ENCODE assay signal across 8 cellular contexts in the genomic region with DNA sequence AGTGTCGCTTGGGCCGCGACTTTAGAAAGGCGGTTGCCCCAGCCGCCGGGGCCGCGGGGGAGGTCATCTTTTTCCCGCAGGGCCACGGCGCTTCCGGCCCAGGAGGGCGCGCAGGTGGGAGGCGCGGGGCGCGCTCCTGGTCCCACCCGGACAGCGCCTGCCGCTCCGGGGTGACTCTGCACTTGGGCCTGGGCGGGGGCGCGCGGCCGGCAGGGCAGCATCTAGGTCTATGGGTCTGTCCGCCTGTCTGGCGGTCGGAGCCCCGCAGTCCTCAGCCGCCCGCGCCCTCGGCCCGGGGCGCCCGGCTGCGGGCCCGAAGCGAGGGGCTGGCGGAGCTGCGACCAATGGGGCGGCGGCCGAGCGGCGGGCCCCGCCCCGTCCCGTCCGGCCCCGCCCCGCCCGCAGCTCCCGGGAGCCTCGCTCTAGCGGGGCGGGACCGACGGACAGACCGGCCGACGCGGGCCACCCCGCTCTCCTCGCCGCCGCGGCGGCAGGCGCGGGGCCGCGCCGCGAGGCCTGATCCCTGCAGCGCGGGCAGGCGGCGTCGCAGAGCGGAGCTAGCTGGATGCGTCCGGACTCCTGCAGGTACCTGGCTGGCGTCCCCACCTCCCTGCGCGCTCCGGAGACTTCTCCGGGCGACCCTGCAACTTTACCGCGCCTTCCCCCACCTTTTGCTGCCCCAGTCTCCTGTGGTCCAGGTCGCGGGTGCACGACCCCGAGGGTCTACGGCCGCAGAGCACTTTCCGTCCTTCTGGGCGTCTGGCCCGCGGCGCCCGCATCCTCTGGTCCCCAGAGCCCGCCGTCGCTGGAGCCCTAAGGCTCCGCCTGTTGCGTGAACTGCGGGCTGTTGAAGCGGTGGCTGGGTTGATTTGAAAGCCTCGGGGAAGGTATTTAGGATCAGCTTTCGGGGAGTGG. TPM values are rescaled to one million over a fixed set of nuclear protein-coding genes. Genes with fewer than 3 reads are reported as not detected.
DNase-seq lines count a peak whose midpoint lies in the region; ATAC-seq and TF ChIP-seq lines count a peak whose summit lies in the region.

A gene with protein sequence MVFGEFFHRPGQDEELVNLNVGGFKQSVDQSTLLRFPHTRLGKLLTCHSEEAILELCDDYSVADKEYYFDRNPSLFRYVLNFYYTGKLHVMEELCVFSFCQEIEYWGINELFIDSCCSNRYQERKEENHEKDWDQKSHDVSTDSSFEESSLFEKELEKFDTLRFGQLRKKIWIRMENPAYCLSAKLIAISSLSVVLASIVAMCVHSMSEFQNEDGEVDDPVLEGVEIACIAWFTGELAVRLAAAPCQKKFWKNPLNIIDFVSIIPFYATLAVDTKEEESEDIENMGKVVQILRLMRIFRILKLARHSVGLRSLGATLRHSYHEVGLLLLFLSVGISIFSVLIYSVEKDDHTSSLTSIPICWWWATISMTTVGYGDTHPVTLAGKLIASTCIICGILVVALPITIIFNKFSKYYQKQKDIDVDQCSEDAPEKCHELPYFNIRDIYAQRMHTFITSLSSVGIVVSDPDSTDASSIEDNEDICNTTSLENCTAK (plus strand): TSS at position 446 of the 915 bp plus-strand sequence. CDS start 52,342 bp downstream, outside the sequence.

- H3K4me1 Mint-ChIP-seq in endothelial cell (ENCODE audit: unreplicated experiment) = peaks cover 13% of the 10 kb centered on the region

- H3K27ac ChIP-seq in urinary bladder (ENCODE audit: low read depth) = no peak within 1 kb of the TSS

- peaks cover 76% of the 10 kb centered on the region for H3K27me3 ChIP-seq in mononuclear cell (ENCODE audit: insufficient read depth, low read length)

- H3K4me1 ChIP-seq in mononuclear cell (ENCODE audit: insufficient read depth, low read length) (peaks cover 19% of the 10 kb centered on the region), urinary bladder (ENCODE audit: insufficient read depth) (no peaks in the 10 kb centered on the region)

- no peaks in the 10 kb centered on the region for H3K9me3 Mint-ChIP-seq in endothelial cell (ENCODE audit: unreplicated experiment)

- peaks cover 9% of the 10 kb centered on the region for H3K27me3 Mint-ChIP-seq in endothelial cell (ENCODE audit: unreplicated experiment)

- no peak within 1 kb of the TSS for H3K27ac Mint-ChIP-seq in endothelial cell (ENCODE audit: unreplicated experiment)

- peak; percentile 43 for DNase-seq in ELF-1 (ENCODE audit: low read depth, low spot score)
- peak; percentile 57 for DNase-seq in endothelial cell (ENCODE audit: low spot score)
- no peak for DNase-seq in H4 (ENCODE audit: low spot score)

- no peak for TF ChIP-seq CTCF in endothelial cell (IDR thresholded peaks at IDR 0.05; ENCODE audit: unreplicated experiment)

- no peaks in the 10 kb centered on the region for H3K36me3 ChIP-seq in urinary bladder (ENCODE audit: insufficient read depth)

- no peaks in the 10 kb centered on the region for H3K9me3 ChIP-seq in mononuclear cell (ENCODE audit: low read depth, low read length)

- WGBS in urinary bladder = under 1% methylated on average over 113 of the region's 114 CpGs

- peak within 1 kb of the TSS; percentile 91 for H3K4me3 Mint-ChIP-seq in endothelial cell (ENCODE audit: unreplicated experiment)

- H3K36me3 Mint-ChIP-seq in endothelial cell (ENCODE audit: low read depth, unreplicated experiment) = peaks cover 4% of the 10 kb centered on the region

- H3K4me3 ChIP-seq in mononuclear cell (ENCODE audit: low read length) (peak within 1 kb of the TSS; percentile 8), urinary bladder (ENCODE audit: low read depth, low read length) (peak within 1 kb of the TSS; percentile 64)

- ATAC-seq in GM19468 (IDR thresholded peaks at IDR 0.05; ENCODE audit: extremely low read depth, unreplicated experiment) (peak; percentile 91), HG03469 (IDR thresholded peaks at IDR 0.05; ENCODE audit: unreplicated experiment) (peak; percentile 64), SK-N-SH treated with all-trans-retinoic acid at 6 μM for 48 hours (peak; percentile 76)

TF ChIP-seq in SK-N-SH treated with all-trans-retinoic acid at 6 μM for 48 hours, 23 proteins besides CTCF, POLR2A, EP300 and RAD21:
- TF ChIP-seq TCF4 (CRISPR knock-in tag; IDR thresholded peaks at IDR 0.05; ENCODE audit: borderline replicate concordance) (no peak), POU6F1 (CRISPR knock-in tag; IDR thresholded peaks at IDR 0.05; ENCODE audit: borderline replicate concordance, low read depth) (no peak), ARNTL (CRISPR knock-in tag; IDR thresholded peaks at IDR 0.05; ENCODE audit: borderline replicate concordance, low read depth) (no peak), PPARA (CRISPR knock-in tag; IDR thresholded peaks at IDR 0.05; ENCODE audit: borderline replicate concordance) (no peak), ZFP30 (CRISPR knock-in tag; IDR thresholded peaks at IDR 0.05) (no peak), ZFP3 (CRISPR knock-in tag; IDR thresholded peaks at IDR 0.05) (no peak), ZNF70 (CRISPR knock-in tag; IDR thresholded peaks at IDR 0.05) (no peak), ESRRG (CRISPR knock-in tag; IDR thresholded peaks at IDR 0.05) (no peak), GLIS3 (CRISPR knock-in tag; IDR thresholded peaks at IDR 0.05) (no peak), CSDC2 (CRISPR knock-in tag; IDR thresholded peaks at IDR 0.05) (no peak)
- TF ChIP-seq, protein P1, sequence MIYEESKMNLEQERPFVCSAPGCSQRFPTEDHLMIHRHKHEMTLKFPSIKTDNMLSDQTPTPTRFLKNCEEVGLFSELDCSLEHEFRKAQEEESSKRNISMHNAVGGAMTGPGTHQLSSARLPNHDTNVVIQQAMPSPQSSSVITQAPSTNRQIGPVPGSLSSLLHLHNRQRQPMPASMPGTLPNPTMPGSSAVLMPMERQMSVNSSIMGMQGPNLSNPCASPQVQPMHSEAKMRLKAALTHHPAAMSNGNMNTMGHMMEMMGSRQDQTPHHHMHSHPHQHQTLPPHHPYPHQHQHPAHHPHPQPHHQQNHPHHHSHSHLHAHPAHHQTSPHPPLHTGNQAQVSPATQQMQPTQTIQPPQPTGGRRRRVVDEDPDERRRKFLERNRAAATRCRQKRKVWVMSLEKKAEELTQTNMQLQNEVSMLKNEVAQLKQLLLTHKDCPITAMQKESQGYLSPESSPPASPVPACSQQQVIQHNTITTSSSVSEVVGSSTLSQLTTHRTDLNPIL (CRISPR knock-in tag; IDR thresholded peaks at IDR 0.05; ENCODE audit: low read depth) = no peak
TF ChIP-seq in SK-N-SH treated with all-trans-retinoic acid at 6 μM for 48 hours: peak in this region for 0.

RNA-seq across cellular contexts. Expression of the gene that starts here (rescaled TPM):
- total RNA-seq in endothelial cell (ENCODE audit: unreplicated experiment) (12.1 TPM), mononuclear cell (not detected), urinary bladder (14.9 TPM)
- 7.7 TPM for polyA plus RNA-seq in urinary bladder
- 4.7 and 5.4 TPM in 2 replicates for total RNA-seq in H4 (2014; rRNA removed; shearing (Covaris generic))
